Comparison of ENCODE assay signal across 8 cellular contexts in the genomic region with DNA sequence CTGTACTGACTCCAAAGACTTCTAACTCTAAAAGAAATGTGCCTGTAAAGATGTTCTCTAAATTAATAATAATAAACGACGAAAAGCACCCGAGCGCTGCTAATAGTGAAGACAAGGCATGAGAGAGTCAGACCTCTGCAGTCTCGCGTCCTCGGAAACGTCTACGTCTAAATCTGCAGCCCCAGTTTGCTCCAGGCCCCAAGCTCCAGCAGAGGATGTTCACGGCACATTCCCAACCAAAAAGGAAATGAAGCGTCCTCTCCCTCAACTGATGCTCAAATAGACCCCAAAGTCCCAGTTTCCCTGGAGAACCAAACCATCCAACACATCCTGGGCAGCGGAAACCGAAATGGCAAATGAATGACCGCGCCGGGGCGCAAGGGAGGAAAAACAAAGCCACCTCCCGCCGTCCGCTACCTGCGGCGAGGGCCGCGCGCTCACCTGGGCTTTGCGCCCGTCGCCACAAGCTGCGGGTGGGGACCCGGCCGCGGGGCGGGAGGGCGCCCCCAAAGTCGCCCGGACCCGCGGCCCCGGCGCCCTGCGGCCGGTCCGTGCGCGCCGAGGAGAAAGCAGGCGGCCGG. TPM values are rescaled to one million over a fixed set of nuclear protein-coding genes. Genes with fewer than 3 reads are reported as not detected.
A peak's percentile ranks its signal among the peaks of the same experiment; 100 is the strongest.
DNase-seq lines count a peak whose midpoint lies in the region; ATAC-seq and TF ChIP-seq lines count a peak whose summit lies in the region.

No MANE protein-coding gene starts in this region.

- DNase-seq in BE2C (no peak), HK-2 (ENCODE audit: unreplicated experiment) (peak; percentile 27), SK-N-MC (ENCODE audit: low read depth, low spot score) (no peak), epithelial cell of proximal tubule (ENCODE audit: low read depth) (no peak), NCI-H2107 treated with DMSO at 0.1 percent for 48 hours (lab: John Stamatoyannopoulos, UW; ENCODE audit: unreplicated experiment) (no peak)

- TF ChIP-seq CTCF in BE2C (IDR thresholded peaks at IDR 0.05; ENCODE audit: low read depth, low read length), result peak; percentile 38; the same call in 1 of the 2 replicates
- TF ChIP-seq CTCF in epithelial cell of proximal tubule (conservative IDR thresholded peaks at IDR 0.05; ENCODE audit: low read depth, low read length), result peak; percentile 15

- no peaks in the 10 kb centered on the region for H3K27me3 ChIP-seq in BE2C
- peaks cover 6 to 17% of the 10 kb centered on the region in 2 donors for H3K27me3 ChIP-seq in muscle layer of colon (ENCODE audit: control insufficient read depth in 1 of 2, insufficient read depth in 2 of 2, low read length in 2 of 2)

- H3K9ac ChIP-seq in SK-N-MC (ENCODE audit: insufficient read length) (peak overlapping the region; percentile 51), muscle layer of colon (ENCODE audit: low read length) (no peak overlapping the region)

- no peaks in the 10 kb centered on the region for H3K4me1 ChIP-seq in BE2C
- peaks cover 5% of the 10 kb centered on the region for H3K4me1 ChIP-seq in muscle layer of colon (ENCODE audit: insufficient read depth, low read length)

- H3K4me3 ChIP-seq in BE2C (ENCODE audit: low read depth, low read length) (peak overlapping the region; percentile 84), SK-N-MC (peak overlapping the region; percentile 84), epithelial cell of proximal tubule (ENCODE audit: low read depth, low read length) (peak overlapping the region; percentile 63), muscle layer of colon (ENCODE audit: low read depth in 1 of 2, low read length in 2 of 2) (peak overlapping the region; percentile 32 to 38)

- H3K9me3 ChIP-seq in BE2C, result no peaks in the 10 kb centered on the region
- H3K9me3 ChIP-seq in SK-N-MC (ENCODE audit: low read depth, low read length), result no peaks in the 10 kb centered on the region
- no peaks in the 10 kb centered on the region for H3K9me3 ChIP-seq in muscle layer of colon (ENCODE audit: low read length)

- H3K36me3 ChIP-seq in BE2C (no peaks in the 10 kb centered on the region), SK-N-MC (ENCODE audit: insufficient read depth, low read length) (no peaks in the 10 kb centered on the region), muscle layer of colon (ENCODE audit: insufficient read depth, low read length) (no peaks in the 10 kb centered on the region)

- H3K27ac ChIP-seq in SK-N-MC, result no peak overlapping the region
- no peak overlapping the region for H3K27ac ChIP-seq in muscle layer of colon (ENCODE audit: low read depth, low read length)

- ATAC-seq in GM19043 (IDR thresholded peaks at IDR 0.05; ENCODE audit: low read depth, unreplicated experiment) (peak; percentile 28), HG03457 (IDR thresholded peaks at IDR 0.05; ENCODE audit: unreplicated experiment) (no peak)

RNA-seq across cellular contexts. Expression of gene HECW2, which starts 0.9 kb away (rescaled TPM):
- 2.0 TPM for polyA plus RNA-seq in BE2C (2012; ENCODE audit: insufficient read depth, insufficient read length, low read depth)
- 0.22 and 1.4 TPM in 2 replicates for total RNA-seq in epithelial cell of proximal tubule

RNA-seq across cellular contexts. Expression of gene CCDC150, which starts 47.1 kb away (rescaled TPM):
- 5.1 TPM for polyA plus RNA-seq in BE2C (2012; ENCODE audit: insufficient read depth, insufficient read length, low read depth)
- total RNA-seq in epithelial cell of proximal tubule, result 5.7 and 12.5 TPM in 2 replicates
